Comparison of ENCODE assay signal across 15 cellular contexts in the genomic region with DNA sequence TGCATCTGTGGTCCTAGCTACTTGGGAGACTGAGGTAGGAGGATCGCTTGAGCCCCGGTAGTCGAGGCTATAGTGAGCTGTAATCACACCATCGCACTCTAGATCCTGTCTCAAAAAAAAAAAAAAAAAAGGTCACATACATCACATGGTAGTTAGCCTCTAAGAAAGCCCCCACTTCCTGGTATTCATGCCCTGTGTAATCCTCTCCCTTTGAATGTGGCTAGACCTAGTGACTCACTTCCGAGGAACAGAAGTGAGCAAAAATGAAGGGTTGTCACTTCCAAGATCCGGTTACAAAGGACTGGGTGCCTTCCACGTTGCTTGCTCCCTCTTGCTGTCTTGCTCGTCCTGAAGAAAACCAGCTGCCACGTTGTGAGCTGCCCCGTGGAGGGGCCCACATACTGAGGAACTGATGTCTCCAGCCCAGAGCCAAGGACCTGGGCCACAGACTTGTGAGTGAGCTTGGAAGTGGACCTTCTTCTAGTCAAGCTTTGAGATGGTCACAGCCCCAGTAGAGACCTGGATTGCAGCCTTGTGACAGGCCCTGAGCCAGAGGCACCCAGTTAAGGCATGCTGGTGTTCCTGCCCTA. TPM values are rescaled to one million over a fixed set of nuclear protein-coding genes. Genes with fewer than 3 reads are reported as not detected.
DNase-seq lines count a peak whose midpoint lies in the region; ATAC-seq, FAIRE-seq and TF ChIP-seq lines count a peak whose summit lies in the region.
"Had no signal": no experiment of that assay in that cellular context is flagged by ENCODE, and none has a peak within 500 bp of the region (broad histone marks: within the 10 kb centered on the region; RNA-seq: fewer than 3 reads in every experiment).

No MANE protein-coding gene starts in this region.

- H3K9me3 Mint-ChIP-seq in activated CD8-positive, alpha-beta T cell treated with anti-CD3 and anti-CD28 coated beads, Interleukin-2, amount 10 ng/mL, durations not matched to agents 7 days and 5 days (ENCODE audit: insufficient read depth), result no peaks in the 10 kb centered on the region
- H3K9me3 Mint-ChIP-seq: T-cell had no signal

- no peaks in the 10 kb centered on the region for H3K27me3 Mint-ChIP-seq in activated CD8-positive, alpha-beta T cell treated with anti-CD3 and anti-CD28 coated beads, Interleukin-2, amount 10 ng/mL, durations not matched to agents 7 days and 5 days (ENCODE audit: low read depth)
- H3K27me3 Mint-ChIP-seq: T-cell had no signal

- no peaks in the 10 kb centered on the region for H3K36me3 ChIP-seq in kidney epithelial cell (ENCODE audit: control insufficient read depth, insufficient read depth, low read length)
- H3K36me3 ChIP-seq: pancreas had no signal

- H3K27ac Mint-ChIP-seq in activated CD8-positive, alpha-beta T cell treated with anti-CD3 and anti-CD28 coated beads, Interleukin-2, amount 10 ng/mL, durations not matched to agents 7 days and 5 days, result peak overlapping the region; percentile 76
- H3K27ac Mint-ChIP-seq: T-cell had no signal

- H3K36me3 Mint-ChIP-seq in activated CD8-positive, alpha-beta T cell treated with anti-CD3 and anti-CD28 coated beads, Interleukin-2, amount 10 ng/mL, durations not matched to agents 7 days and 5 days (ENCODE audit: low read depth), result no peaks in the 10 kb centered on the region
- H3K36me3 Mint-ChIP-seq: T-cell had no signal

- CTCF ChIA-PET in activated CD8-positive, alpha-beta T cell treated with anti-CD3 and anti-CD28 coated beads, Interleukin-2, amount 10 ng/mL, durations not matched to agents 7 days and 5 days (lab: Charles Lee), result interaction anchor here (0.8 to 1.8 kb wide), 3 partner anchors 12 to 273 kb away, joined by 3 to 5 read pairs (median 5); a partner anchor contains a TSS

- no peak overlapping the region for H3K4me3 Mint-ChIP-seq in activated CD8-positive, alpha-beta T cell treated with anti-CD3 and anti-CD28 coated beads, Interleukin-2, amount 10 ng/mL, durations not matched to agents 7 days and 5 days
- H3K4me3 Mint-ChIP-seq: T-cell had no signal

- H3K4me3 ChIP-seq in kidney epithelial cell (ENCODE audit: low read depth, low read length), result no peak overlapping the region
- H3K4me3 ChIP-seq: pancreas had no signal

- DNase-seq in EH (ENCODE audit: low read depth) (peak; percentile 59), HTR-8/SVneo (ENCODE audit: insufficient read length, low spot score) (peak; percentile 38), kidney epithelial cell (ENCODE audit: low read depth) (peak; percentile 16), SK-N-DZ (ENCODE audit: low spot score) (no peak)
- DNase-seq in activated CD8-positive, alpha-beta T cell treated with anti-CD3 and anti-CD28 coated beads, Interleukin-2, amount 10 ng/mL, durations not matched to agents 7 days and 5 days, result no peak
- DNase-seq in activated naive CD4-positive, alpha-beta T cell (lab: John Stamatoyannopoulos, UW), result no peak
- no peak for DNase-seq in stimulated activated CD4-positive, alpha-beta T cell treated with anti-CD3 and anti-CD28 coated beads, Interleukin-4, amount 100 ng/mL, for 24 hours
- DNase-seq: Calu3, NCI-H1092, NCI-H510A, pancreas, T-cell had no signal

- FAIRE-seq in HTR-8/SVneo (lab: Jason Lieb, UNC), result no peak
- FAIRE-seq: GM19239, pancreas had no signal

- no peaks in the 10 kb centered on the region for H3K27me3 ChIP-seq in kidney epithelial cell (ENCODE audit: control insufficient read depth, insufficient read depth, low read length)
- H3K27me3 ChIP-seq: pancreas had no signal

- TF ChIP-seq CTCF in kidney epithelial cell (IDR thresholded peaks at IDR 0.05; ENCODE audit: insufficient read depth, low read length, poor library complexity, severe bottlenecking), result no peak

- POLR2A ChIA-PET in activated CD8-positive, alpha-beta T cell treated with anti-CD3 and anti-CD28 coated beads, Interleukin-2, amount 10 ng/mL, durations not matched to agents 7 days and 5 days (lab: Charles Lee), result no interaction called here

- H3K4me1 Mint-ChIP-seq in activated CD8-positive, alpha-beta T cell treated with anti-CD3 and anti-CD28 coated beads, Interleukin-2, amount 10 ng/mL, durations not matched to agents 7 days and 5 days (ENCODE audit: low read depth), result peaks cover 9% of the 10 kb centered on the region
- H3K4me1 Mint-ChIP-seq: T-cell had no signal

- peak; percentile 55 for ATAC-seq in activated CD8-positive, alpha-beta T cell treated with anti-CD3 and anti-CD28 coated beads, Interleukin-2, amount 10 ng/mL, durations not matched to agents 7 days and 5 days
- ATAC-seq in HG03342 (IDR thresholded peaks at IDR 0.05; ENCODE audit: unreplicated experiment), result no peak
- ATAC-seq: T-cell had no signal

RNA-seq across cellular contexts. Expression of a gene that starts 12.6 kb away (rescaled TPM):
- not detected for total RNA-seq in activated CD8-positive, alpha-beta T cell treated with anti-CD3 and anti-CD28 coated beads, Interleukin-2, amount 10 ng/mL, durations not matched to agents 7 days and 5 days
- total RNA-seq in kidney epithelial cell, result 0.68 TPM in 1 of 2 replicates, not detected in the other
- 0.18 TPM in 1 of 2 replicates, not detected in the other for polyA plus RNA-seq in SK-N-DZ (2014; cell fraction: cytosol; rRNA removed)
- polyA plus RNA-seq in SK-N-DZ (2014; cell fraction: nucleus; rRNA removed), result 0.08 TPM in 1 of 2 replicates, not detected in the other
- total RNA-seq: liver, pancreas, T-cell had no signal
- polyA plus RNA-seq: pancreas had no signal

Comparison
In these comparisons a context has a peak if more than half of its experiments do, and no peak if none do; other contexts are left out.
1. DNase-seq: peak in EH (single experiment), HTR-8/SVneo (single experiment) and kidney epithelial cell (single experiment); none in activated CD8-positive, alpha-beta T cell treated with anti-CD3 and anti-CD28 coated beads, Interleukin-2, amount 10 ng/mL, durations not matched to agents 7 days and 5 days (single experiment), activated naive CD4-positive, alpha-beta T cell (0 of 4), SK-N-DZ (single experiment) and stimulated activated CD4-positive, alpha-beta T cell treated with anti-CD3 and anti-CD28 coated beads, Interleukin-4, amount 100 ng/mL, for 24 hours (single experiment).